In genomic region chr22:39568278-39568981, GRCh38 we compare ENCODE assay signal across 19 cellular contexts. TPM values are rescaled to one million over a fixed set of nuclear protein-coding genes. Genes with fewer than 3 reads are reported as not detected.
DNase-seq lines count a peak whose midpoint lies in the region; ATAC-seq, FAIRE-seq and TF ChIP-seq lines count a peak whose summit lies in the region.
"Had no signal": no experiment of that assay in that cellular context is flagged by ENCODE, and none has a peak within 500 bp of the region (broad histone marks: within the 10 kb centered on the region; RNA-seq: fewer than 3 reads in every experiment).

No MANE protein-coding gene starts in this region.

- CTCF ChIA-PET in K562 (lab: Yijun Ruan, JAX; ENCODE audit: low intra/inter-chr PET ratio): no interaction called here

- in situ Hi-C loops in K562 (cut with MboI): no loop called here
- in situ Hi-C loops in GM13976 (cut with MboI; ENCODE audit: low sequenced_read_pairs, unreplicated experiment): no loop called here

- DNase-seq in activated naive CD8-positive, alpha-beta T cell treated with anti-CD3 and anti-CD28 coated beads, Interleukin-2, amount 50 U/mL, for 24 hours: no peak
- DNase-seq in K562 (ENCODE audit: extremely low read depth in 1 of 4, low spot score in 3 of 4) (no peak), NCI-H345 treated with DMSO at 0.1 percent for 48 hours (lab: John Stamatoyannopoulos, UW; ENCODE audit: unreplicated experiment) (no peak), hepatocyte (ENCODE audit: low spot score) (no peak), NCI-H2227 treated with DMSO at 0.1 percent for 48 hours (lab: John Stamatoyannopoulos, UW) (no peak), GM13976 (ENCODE audit: low spot score) (no peak)
- DNase-seq: COR-L47, DMS 273 treated with DMSO at 0.1 percent for 48 hours, GF-D8, KBM-7, NCI-H187, NCI-H2107, NCI-H524 treated with DMSO at 0.1 percent for 48 hours, PC-3, RPMI8226, SHP77 treated with DMSO at 0.1 percent for 48 hours had no signal

- no peaks in the 10 kb centered on the region for H3K36me3 ChIP-seq in KOPT-K1 (ENCODE audit: insufficient read depth, low read length)
- H3K36me3 ChIP-seq in K562 (ENCODE audit: control insufficient read depth, insufficient read depth, low read length): no peaks in the 10 kb centered on the region
- no peaks in the 10 kb centered on the region for H3K36me3 ChIP-seq in hepatocyte (replicated peaks; ENCODE audit: insufficient read depth, low read depth)

- no peak for TF ChIP-seq RAD21 in K562 (CRISPR knock-in tag; conservative IDR thresholded peaks at IDR 0.05 in 1 of 2, IDR thresholded peaks at IDR 0.05 in 1 of 2)

- 32% methylated on average over 15 of the region's 19 CpGs for WGBS in K562 (ENCODE audit: insufficient coverage, low coverage, missing lambda C conversion rate)
- 91% methylated on average over 17 of the region's 19 CpGs for WGBS in hepatocyte (ENCODE audit: low lambda C conversion rate, missing lambda C conversion rate)

- H3K9me3 Mint-ChIP-seq in activated naive CD8-positive, alpha-beta T cell (ENCODE audit: low read depth): no peaks in the 10 kb centered on the region
- peaks cover 8% of the 10 kb centered on the region for H3K9me3 Mint-ChIP-seq in activated naive CD8-positive, alpha-beta T cell treated with anti-CD3 and anti-CD28 coated beads, Interleukin-2, amount 50 U/mL, for 24 hours

- no peak for TF ChIP-seq EP300 in K562 (IDR thresholded peaks at IDR 0.05; ENCODE audit: low read length)

- TF ChIP-seq CTCF in K562 (IDR thresholded peaks at IDR 0.05 in 2 of 3, conservative IDR thresholded peaks at IDR 0.05 in 1 of 3; ENCODE audit: insufficient read depth in 2 of 3, low read depth in 1 of 3, low read length in 3 of 3): no peak
- TF ChIP-seq CTCF in hepatocyte (IDR thresholded peaks at IDR 0.05; ENCODE audit: poor library complexity): no peak
- TF ChIP-seq CTCF in GM13976 (IDR thresholded peaks at IDR 0.05; ENCODE audit: borderline replicate concordance, control extremely low read depth, extremely low read depth, insufficient read depth, missing control alignments): no peak

- no peaks in the 10 kb centered on the region for H3K9me1 ChIP-seq in K562 (ENCODE audit: control insufficient read depth, insufficient read depth, low read length)

- intact Hi-C loops in K562 (cut with micrococcal nuclease): no loop called here

- no peaks in the 10 kb centered on the region for H3K36me3 Mint-ChIP-seq in activated naive CD8-positive, alpha-beta T cell
- no peaks in the 10 kb centered on the region for H3K36me3 Mint-ChIP-seq in activated naive CD8-positive, alpha-beta T cell treated with anti-CD3 and anti-CD28 coated beads, Interleukin-2, amount 50 U/mL, for 24 hours (ENCODE audit: low read depth)

- H3K4me1 ChIP-seq in K562 (replicated peaks in 1 of 2; ENCODE audit: control insufficient read depth in 2 of 2, insufficient read depth in 2 of 2, low read length in 2 of 2) (peaks cover 0 to 27% of the 10 kb centered on the region in 2 experiments; a peak in 3 of 5 replicates), hepatocyte (ENCODE audit: insufficient read depth) (no peaks in the 10 kb centered on the region)

- H3K9me2 ChIP-seq in hepatocyte (replicated peaks; ENCODE audit: insufficient read depth): no peaks in the 10 kb centered on the region

- H3K27me3 Mint-ChIP-seq in activated naive CD8-positive, alpha-beta T cell: no peaks in the 10 kb centered on the region
- H3K27me3 Mint-ChIP-seq in activated naive CD8-positive, alpha-beta T cell treated with anti-CD3 and anti-CD28 coated beads, Interleukin-2, amount 50 U/mL, for 24 hours: no peaks in the 10 kb centered on the region

- peak overlapping the region; percentile 38 for H3K27ac ChIP-seq in KOPT-K1 (ENCODE audit: low read depth, low read length, poor library complexity, severe bottlenecking)
- H3K27ac ChIP-seq in K562 (ENCODE audit: extremely low read depth, low read depth, low read length): no peak overlapping the region
- H3K27ac ChIP-seq in hepatocyte: no peak overlapping the region
- H3K27ac ChIP-seq: C4-2B had no signal

- BruUV-seq in K562 (replicated peaks; lab: Mats Ljungman, UMichigan): no TSS peak

- no peak for ATAC-seq in activated naive CD8-positive, alpha-beta T cell treated with anti-CD3 and anti-CD28 coated beads, Interleukin-2, amount 50 U/mL, for 24 hours
- no peak for ATAC-seq in K562
- ATAC-seq: PC-3 had no signal

- H3K79me2 ChIP-seq in K562 (ENCODE audit: control insufficient read depth, insufficient read depth, low read length) (no peaks in the 10 kb centered on the region), hepatocyte (no peaks in the 10 kb centered on the region)

- peaks cover 19% of the 10 kb centered on the region for H3K4me1 Mint-ChIP-seq in activated naive CD8-positive, alpha-beta T cell (ENCODE audit: low read depth)
- H3K4me1 Mint-ChIP-seq in activated naive CD8-positive, alpha-beta T cell treated with anti-CD3 and anti-CD28 coated beads, Interleukin-2, amount 50 U/mL, for 24 hours: peaks cover 14% of the 10 kb centered on the region

- no peak overlapping the region for H2AFZ ChIP-seq in K562 (ENCODE audit: low read depth, low read length)
- H2AFZ ChIP-seq in hepatocyte: no peak overlapping the region

- H3K27me3 ChIP-seq in K562 (ENCODE audit: control insufficient read depth in 2 of 2, insufficient read depth in 2 of 2, low read length in 2 of 2) (no peaks in the 10 kb centered on the region), hepatocyte (no peaks in the 10 kb centered on the region)

- H3K4me3 Mint-ChIP-seq in activated naive CD8-positive, alpha-beta T cell: peak overlapping the region; percentile 18
- no peak overlapping the region for H3K4me3 Mint-ChIP-seq in activated naive CD8-positive, alpha-beta T cell treated with anti-CD3 and anti-CD28 coated beads, Interleukin-2, amount 50 U/mL, for 24 hours

- POLR2A ChIA-PET in K562 (lab: Yijun Ruan, JAX): no interaction called here

- H3K4me2 ChIP-seq in K562 (ENCODE audit: insufficient read depth, low read length) (no peak overlapping the region), hepatocyte (no peak overlapping the region)

- H3K27ac Mint-ChIP-seq in activated naive CD8-positive, alpha-beta T cell: no peak overlapping the region
- H3K27ac Mint-ChIP-seq in activated naive CD8-positive, alpha-beta T cell treated with anti-CD3 and anti-CD28 coated beads, Interleukin-2, amount 50 U/mL, for 24 hours: no peak overlapping the region

- no peak for FAIRE-seq in K562 (lab: Jason Lieb, UNC)

- no peaks in the 10 kb centered on the region for H3K9me3 ChIP-seq in KOPT-K1 (ENCODE audit: insufficient read depth, low read length, poor library complexity, severe bottlenecking)
- no peaks in the 10 kb centered on the region for H3K9me3 ChIP-seq in K562 (replicated peaks; ENCODE audit: control insufficient read depth, insufficient read depth, low read depth, low read length)
- H3K9me3 ChIP-seq in hepatocyte (ENCODE audit: low read depth): no peaks in the 10 kb centered on the region

- H4K20me1 ChIP-seq in K562 (replicated peaks; ENCODE audit: control insufficient read depth, insufficient read depth, low read length) (no peaks in the 10 kb centered on the region), hepatocyte (ENCODE audit: insufficient read depth, poor library complexity, severe bottlenecking) (no peaks in the 10 kb centered on the region)

- no peak overlapping the region for H3K4me3 ChIP-seq in K562
- H3K4me3 ChIP-seq in hepatocyte: no peak overlapping the region

- no peak for TF ChIP-seq POLR2A in K562 (conservative IDR thresholded peaks at IDR 0.05)

- H3K9ac ChIP-seq in K562 (ENCODE audit: insufficient read depth in 1 of 2, low read depth in 2 of 2, low read length in 2 of 2): no peak overlapping the region

RNA-seq across cellular contexts. Expression of gene CACNA1I, which starts 2.1 kb away (rescaled TPM):
- 3.5 and 12.7 TPM in 2 replicates for total RNA-seq in K562 (2011; cell fraction: chromatin; rRNA removed; ENCODE audit: low replicate concordance)
- 3.9 and 6.0 TPM in 2 replicates for total RNA-seq in K562 (2011; cell fraction: nucleolus; rRNA removed)
- total RNA-seq in K562 (2011; cell fraction: nucleoplasm; rRNA removed): 3.4 and 3.6 TPM in 2 replicates
- total RNA-seq in K562 (2014; rRNA removed): 0.24 and 0.32 TPM in 2 replicates
- total RNA-seq in K562 (2014; rRNA removed; fragmentation: Illumina TruSeq; extraction: Trizol): 0.06 and 0.07 TPM in 2 replicates
- total RNA-seq in K562 (2015; rRNA removed; fragmentation: Illumina TruSeq; extraction: Trizol): 0.11 TPM in 2 replicates
- total RNA-seq in K562 (2021): 0.45 and 0.78 TPM in 2 replicates
- 0.22 and 0.79 TPM in 2 replicates for polyA plus RNA-seq in K562 (2011; rRNA removed)
- polyA plus RNA-seq in K562 (2011; cell fraction: cytosol; rRNA removed): 0.13 and 1.0 TPM in 2 replicates
- polyA plus RNA-seq in K562 (2011; cell fraction: nucleus; rRNA removed): 1.9 and 12.3 TPM in 2 replicates
- 0.56 and 0.90 TPM in 2 replicates for polyA plus RNA-seq in K562 (2012)
- polyA plus RNA-seq in K562 (2014; fragmentation: Illumina TruSeq; extraction: Trizol): 0.30 and 0.31 TPM in 2 replicates
- under 1 TPM in 1 of 2 experiments, not detected in 1; 0.01 TPM for polyA plus RNA-seq in K562 (2014; fragmentation: Nextera tagmentation; extraction: Ambion mirVana)
- 0.31 and 0.41 TPM in 2 replicates for polyA plus RNA-seq in K562 (2014; rRNA removed)
- 0.09 and 0.74 TPM in 2 replicates for polyA minus RNA-seq in K562 (2011; rRNA and poly(A)+ RNA removed)
- 0.27 and 1.0 TPM in 2 replicates for polyA minus RNA-seq in K562 (2011; cell fraction: cytosol; rRNA and poly(A)+ RNA removed)
- polyA minus RNA-seq in K562 (2011; cell fraction: nucleus; rRNA and poly(A)+ RNA removed): 0.56 and 2.4 TPM in 2 replicates
- total RNA-seq in hepatocyte: 0.16 and 0.17 TPM in 2 replicates
- polyA plus RNA-seq in hepatocyte: 0.10 and 0.21 TPM in 2 replicates
- total RNA-seq: PC-3 had no signal

RNA-seq across cellular contexts. Expression of gene RPS19BP1, which starts 35.9 kb away (rescaled TPM):
- total RNA-seq in K562 (2011; cell fraction: chromatin; rRNA removed; ENCODE audit: low replicate concordance): 27.9 and 59.9 TPM in 2 replicates
- total RNA-seq in K562 (2011; cell fraction: nucleolus; rRNA removed): 57.2 and 59.7 TPM in 2 replicates
- total RNA-seq in K562 (2011; cell fraction: nucleoplasm; rRNA removed): 42.7 and 46.9 TPM in 2 replicates
- total RNA-seq in K562 (2014; rRNA removed) (223 and 264 TPM in 2 replicates), K562 (2014; rRNA removed; fragmentation: Illumina TruSeq; extraction: Trizol) (33.0 and 44.9 TPM in 2 replicates), K562 (2015; rRNA removed; fragmentation: Illumina TruSeq; extraction: Trizol) (84.3 and 93.3 TPM in 2 replicates), K562 (2021) (109 and 110 TPM in 2 replicates), hepatocyte (82.9 and 84.0 TPM in 2 replicates)
- polyA plus RNA-seq in K562 (2011; rRNA removed) (75.6 and 90.4 TPM in 2 replicates), K562 (2014; fragmentation: Illumina TruSeq; extraction: Trizol) (29.0 and 64.7 TPM in 2 replicates), K562 (2014; fragmentation: Nextera tagmentation; extraction: Ambion mirVana) (1 to 10 TPM; 3.0 to 8.2 TPM), K562 (2014; rRNA removed) (216 and 229 TPM in 2 replicates), hepatocyte (117 and 118 TPM in 2 replicates)
- polyA plus RNA-seq in K562 (2011; cell fraction: cytosol; rRNA removed): 89.9 and 177 TPM in 2 replicates
- polyA plus RNA-seq in K562 (2011; cell fraction: nucleus; rRNA removed): 53.3 and 77.5 TPM in 2 replicates
- polyA plus RNA-seq in K562 (2012): 85.4 and 89.3 TPM in 2 replicates
- 12.0 and 12.6 TPM in 2 replicates for polyA minus RNA-seq in K562 (2011; rRNA and poly(A)+ RNA removed)
- 14.5 and 18.6 TPM in 2 replicates for polyA minus RNA-seq in K562 (2011; cell fraction: cytosol; rRNA and poly(A)+ RNA removed)
- polyA minus RNA-seq in K562 (2011; cell fraction: nucleus; rRNA and poly(A)+ RNA removed): 16.3 and 27.0 TPM in 2 replicates

RNA-seq across cellular contexts. Expression of gene ATF4, which starts 48.1 kb away (rescaled TPM):
- total RNA-seq in K562 (2011; cell fraction: chromatin; rRNA removed; ENCODE audit: low replicate concordance): 183 and 296 TPM in 2 replicates
- total RNA-seq in K562 (2011; cell fraction: nucleolus; rRNA removed): 255 and 271 TPM in 2 replicates
- 227 and 246 TPM in 2 replicates for total RNA-seq in K562 (2011; cell fraction: nucleoplasm; rRNA removed)
- total RNA-seq in K562 (2014; rRNA removed) (311 and 355 TPM in 2 replicates), K562 (2014; rRNA removed; fragmentation: Illumina TruSeq; extraction: Trizol) (320 and 405 TPM in 2 replicates), K562 (2015; rRNA removed; fragmentation: Illumina TruSeq; extraction: Trizol) (153 and 156 TPM in 2 replicates), K562 (2021) (308 and 361 TPM in 2 replicates), hepatocyte (231 and 271 TPM in 2 replicates)
- polyA plus RNA-seq in K562 (2011; rRNA removed) (669 and 756 TPM in 2 replicates), K562 (2014; fragmentation: Illumina TruSeq; extraction: Trizol) (528 and 598 TPM in 2 replicates), K562 (2014; fragmentation: Nextera tagmentation; extraction: Ambion mirVana) (100 to 1,000 TPM in 1 of 2 experiments, 10 to 100 TPM in 1; 93.1 to 125 TPM), K562 (2014; rRNA removed) (638 and 723 TPM in 2 replicates), hepatocyte (144 and 170 TPM in 2 replicates)
- polyA plus RNA-seq in K562 (2011; cell fraction: cytosol; rRNA removed): 757 and 998 TPM in 2 replicates
- 651 and 768 TPM in 2 replicates for polyA plus RNA-seq in K562 (2011; cell fraction: nucleus; rRNA removed)
- 264 and 832 TPM in 2 replicates for polyA plus RNA-seq in K562 (2012)
- 190 and 217 TPM in 2 replicates for polyA minus RNA-seq in K562 (2011; rRNA and poly(A)+ RNA removed)
- 89.9 and 115 TPM in 2 replicates for polyA minus RNA-seq in K562 (2011; cell fraction: cytosol; rRNA and poly(A)+ RNA removed)
- polyA minus RNA-seq in K562 (2011; cell fraction: nucleus; rRNA and poly(A)+ RNA removed): 99.2 and 197 TPM in 2 replicates
